In the genomic region with DNA sequence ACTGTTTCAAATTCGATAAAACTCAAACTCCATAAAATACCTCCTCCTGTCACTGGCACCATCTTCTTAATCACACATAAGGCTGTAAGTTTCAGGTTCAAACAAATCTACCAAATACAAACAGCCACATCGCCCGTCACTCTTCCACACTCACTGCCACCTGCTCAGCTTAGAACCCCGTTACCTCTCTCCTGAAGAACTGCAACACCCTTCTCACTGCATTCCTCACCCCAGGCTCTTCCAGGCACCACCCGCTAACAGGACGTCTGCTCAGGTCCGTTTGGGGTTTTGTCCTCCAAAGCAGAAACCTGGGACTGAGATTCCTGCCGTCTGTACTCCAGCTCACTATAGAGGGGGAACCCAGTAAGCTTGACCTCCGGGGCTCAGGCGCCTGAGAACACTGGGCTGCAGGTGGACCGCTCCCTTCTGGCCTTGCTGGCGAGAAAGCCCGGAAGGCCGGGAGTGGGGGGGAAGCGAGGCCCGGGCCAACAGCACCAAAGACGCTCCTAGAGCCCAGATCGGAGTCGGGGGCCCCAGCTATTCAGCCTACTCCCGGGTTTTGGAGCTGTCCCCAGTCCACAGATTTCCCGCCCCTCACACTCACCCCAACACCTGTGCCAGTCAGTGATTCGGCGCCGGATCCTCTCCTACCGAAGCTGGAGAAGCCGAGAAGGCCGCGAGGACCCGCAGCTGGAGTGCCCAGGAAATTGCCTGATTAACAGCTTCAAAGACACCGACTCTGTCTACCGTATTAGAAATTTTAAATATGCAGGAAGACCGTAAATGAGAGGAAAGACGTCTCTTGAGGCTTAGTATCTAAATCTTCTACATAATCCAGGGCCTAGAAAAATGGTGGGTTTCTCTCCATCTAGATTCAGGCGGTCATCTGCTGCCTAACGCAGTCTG, we compare ENCODE assay signal across 1 cellular context.
A peak's percentile ranks its signal among the peaks of the same experiment; 100 is the strongest.
TF ChIP-seq lines count a peak whose summit lies in the region.

A gene with protein sequence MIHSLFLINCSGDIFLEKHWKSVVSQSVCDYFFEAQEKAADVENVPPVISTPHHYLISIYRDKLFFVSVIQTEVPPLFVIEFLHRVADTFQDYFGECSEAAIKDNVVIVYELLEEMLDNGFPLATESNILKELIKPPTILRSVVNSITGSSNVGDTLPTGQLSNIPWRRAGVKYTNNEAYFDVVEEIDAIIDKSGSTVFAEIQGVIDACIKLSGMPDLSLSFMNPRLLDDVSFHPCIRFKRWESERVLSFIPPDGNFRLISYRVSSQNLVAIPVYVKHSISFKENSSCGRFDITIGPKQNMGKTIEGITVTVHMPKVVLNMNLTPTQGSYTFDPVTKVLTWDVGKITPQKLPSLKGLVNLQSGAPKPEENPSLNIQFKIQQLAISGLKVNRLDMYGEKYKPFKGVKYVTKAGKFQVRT (minus strand): TSS at position 678 of the 906 bp plus-strand sequence. CDS start 12,449 bp downstream, outside the sequence.

TF ChIP-seq in IMR-90, 13 proteins besides CTCF, POLR2A, EP300 and RAD21:
- TF ChIP-seq USF2 (IDR thresholded peaks at IDR 0.05; ENCODE audit: low read depth, low read length) = no peak; the same call in 1 of the 2 replicates
- TF ChIP-seq MAZ (IDR thresholded peaks at IDR 0.05; ENCODE audit: borderline replicate concordance, low read depth, low read length) = 0 out of 2 replicates have a peak, but pooled peaks have one; percentile 20
- 0 out of 2 replicates have a peak, but pooled peaks have one; percentile 9 for TF ChIP-seq SMC3 (IDR thresholded peaks at IDR 0.05; ENCODE audit: low read depth, low read length)
- no peak for TF ChIP-seq CHD1 (IDR thresholded peaks at IDR 0.05; ENCODE audit: low read depth, low read length)
